7 cellular contexts compared by ENCODE assay signal in genomic region chr1:181106022-181106312, GRCh38. TPM values are rescaled to one million over a fixed set of nuclear protein-coding genes. Genes with fewer than 3 reads are reported as not detected.
A peak's percentile ranks its signal among the peaks of the same experiment; 100 is the strongest.
DNase-seq lines count a peak whose midpoint lies in the region; ATAC-seq and TF ChIP-seq lines count a peak whose summit lies in the region.

No MANE protein-coding gene starts in this region.

- H3K27me3 Mint-ChIP-seq in HFFc6 (ENCODE audit: insufficient read depth) = peaks cover 4% of the 10 kb centered on the region; the same call in 1 of the 2 replicates
- H3K27me3 Mint-ChIP-seq in activated B cell treated with CpG ODN at 0.5 μM for 24 hours = no peaks in the 10 kb centered on the region
- H3K27me3 Mint-ChIP-seq in stimulated activated naive B cell treated with anti-CD40 and anti-IgM and Interleukin-4, amounts not matched to agents 10 μg/mL and 1 μg/mL and 100 μg/mL, for 72 hours = no peaks in the 10 kb centered on the region

- DNase-seq in HFFc6 = no peak
- DNase-seq in activated B cell treated with CpG ODN at 0.5 μM for 24 hours = no peak
- DNase-seq in stimulated activated naive B cell treated with anti-CD40 and anti-IgM and Interleukin-4, amounts not matched to agents 10 μg/mL and 1 μg/mL and 100 μg/mL, for 72 hours = no peak
- no peak for DNase-seq in NCI-H1048 (lab: John Stamatoyannopoulos, UW)
- DNase-seq in DMS 273 treated with DMSO at 0.1 percent for 48 hours (lab: John Stamatoyannopoulos, UW) = no peak
- DNase-seq in colonic mucosa = no peak

- H3K4me3 ChIP-seq in iPS-18a (ENCODE audit: low read length) (peak overlapping the region; percentile 49), colonic mucosa (no peak overlapping the region)

- POLR2A ChIA-PET in activated B cell treated with CpG ODN at 0.5 μM for 24 hours (lab: Charles Lee) = interaction anchor here (2.2 to 38.3 kb wide), 3 partner anchors 15 to 73 kb away, joined by 6 to 1783 read pairs (median 428); partner anchors contain the start of gene IER5

- H3K9ac ChIP-seq in iPS-18a (ENCODE audit: low read length) = peak overlapping the region; percentile 40
- H3K9ac ChIP-seq in colonic mucosa (ENCODE audit: low read depth in 2 of 2, low read length in 2 of 2) = peak overlapping the region in 1 of 2 donors; percentile 23

- no peak overlapping the region for H3K27ac ChIP-seq in iPS-18a (ENCODE audit: low read length)
- H3K27ac ChIP-seq in colonic mucosa = no peak overlapping the region

- H3K4me1 ChIP-seq in iPS-18a (ENCODE audit: control insufficient read depth, low read depth, low read length) (peaks cover 47% of the 10 kb centered on the region), colonic mucosa (peaks cover 8% of the 10 kb centered on the region)

- TF ChIP-seq CTCF in HFFc6 (IDR thresholded peaks at IDR 0.05) (no peak), activated B cell treated with CpG ODN at 0.5 μM for 24 hours (IDR thresholded peaks at IDR 0.05) (no peak), colonic mucosa (IDR thresholded peaks at IDR 0.05) (no peak)

- H3K27me3 ChIP-seq in iPS-18a (ENCODE audit: control insufficient read depth, insufficient read depth, low read length) (peaks cover 53% of the 10 kb centered on the region), colonic mucosa (no peaks in the 10 kb centered on the region)

- H3K4me1 Mint-ChIP-seq in HFFc6 (ENCODE audit: low read depth) (peaks cover 77% of the 10 kb centered on the region), activated B cell treated with CpG ODN at 0.5 μM for 24 hours (peaks cover 35% of the 10 kb centered on the region)
- H3K4me1 Mint-ChIP-seq in stimulated activated naive B cell treated with anti-CD40 and anti-IgM and Interleukin-4, amounts not matched to agents 10 μg/mL and 1 μg/mL and 100 μg/mL, for 72 hours = peaks cover 40 to 73% of the 10 kb centered on the region in 2 donors

- peak overlapping the region; percentile 71 for H3K27ac Mint-ChIP-seq in HFFc6
- peak overlapping the region; percentile 89 for H3K27ac Mint-ChIP-seq in activated B cell treated with CpG ODN at 0.5 μM for 24 hours
- H3K27ac Mint-ChIP-seq in stimulated activated naive B cell treated with anti-CD40 and anti-IgM and Interleukin-4, amounts not matched to agents 10 μg/mL and 1 μg/mL and 100 μg/mL, for 72 hours = peak overlapping the region; percentile 44

- H3K9me3 ChIP-seq in iPS-18a (ENCODE audit: control insufficient read depth, low read depth, low read length) = no peaks in the 10 kb centered on the region
- H3K9me3 ChIP-seq in colonic mucosa = no peaks in the 10 kb centered on the region

- peaks cover 3% of the 10 kb centered on the region; the same call in 1 of the 2 replicates for H3K36me3 Mint-ChIP-seq in HFFc6 (ENCODE audit: low read depth)
- H3K36me3 Mint-ChIP-seq in activated B cell treated with CpG ODN at 0.5 μM for 24 hours (ENCODE audit: low read depth) = no peaks in the 10 kb centered on the region
- no peaks in the 10 kb centered on the region for H3K36me3 Mint-ChIP-seq in stimulated activated naive B cell treated with anti-CD40 and anti-IgM and Interleukin-4, amounts not matched to agents 10 μg/mL and 1 μg/mL and 100 μg/mL, for 72 hours

- intact Hi-C loops in activated B cell treated with CpG ODN at 0.5 μM for 24 hours (cut with micrococcal nuclease) (no loop called here), colonic mucosa (cut with DNase I) (no loop called here)

- no peaks in the 10 kb centered on the region for H3K36me3 ChIP-seq in iPS-18a (ENCODE audit: control insufficient read depth, low read depth, low read length)
- no peaks in the 10 kb centered on the region for H3K36me3 ChIP-seq in colonic mucosa

- peak overlapping the region; percentile 82 for H3K4me3 Mint-ChIP-seq in HFFc6
- H3K4me3 Mint-ChIP-seq in activated B cell treated with CpG ODN at 0.5 μM for 24 hours = peak overlapping the region; percentile 85
- H3K4me3 Mint-ChIP-seq in stimulated activated naive B cell treated with anti-CD40 and anti-IgM and Interleukin-4, amounts not matched to agents 10 μg/mL and 1 μg/mL and 100 μg/mL, for 72 hours = peak overlapping the region; percentile 76 to 85

- ATAC-seq in activated B cell treated with CpG ODN at 0.5 μM for 24 hours (ENCODE audit: low read depth) = no peak
- ATAC-seq in stimulated activated naive B cell treated with anti-CD40 and anti-IgM and Interleukin-4, amounts not matched to agents 10 μg/mL and 1 μg/mL and 100 μg/mL, for 72 hours (replicated peaks) = no peak

- peaks cover 2% of the 10 kb centered on the region; the same call in 1 of the 2 replicates for H3K9me3 Mint-ChIP-seq in HFFc6
- no peaks in the 10 kb centered on the region for H3K9me3 Mint-ChIP-seq in activated B cell treated with CpG ODN at 0.5 μM for 24 hours
- H3K9me3 Mint-ChIP-seq in stimulated activated naive B cell treated with anti-CD40 and anti-IgM and Interleukin-4, amounts not matched to agents 10 μg/mL and 1 μg/mL and 100 μg/mL, for 72 hours = no peaks in the 10 kb centered on the region

- CTCF ChIA-PET in activated B cell treated with CpG ODN at 0.5 μM for 24 hours (lab: Charles Lee) = interaction anchor here (2.3 to 5.1 kb wide), 5 partner anchors 14 to 36 kb away, joined by 6 to 40 read pairs (median 25); no protein-coding TSS in a partner anchor

RNA-seq across cellular contexts. Expression of gene IER5, which starts 17.5 kb away (rescaled TPM):
- total RNA-seq in HFFc6 (2021; fragmentation: NEBNext Ultra II Directional; extraction: Animal tissue kit (Norgen Biotek cat#: 25700)) = 10 to 100 TPM; 35.7 to 49.1 (median 43.4) TPM
- total RNA-seq in activated B cell treated with CpG ODN at 0.5 μM for 24 hours = 155 and 156 TPM in 2 replicates
- 10 to 100 TPM; 19.6 to 20.1 TPM for total RNA-seq in colonic mucosa
